8 cellular contexts compared by ENCODE assay signal in genomic region chr20:18138266-18138582, GRCh38. TPM values are rescaled to one million over a fixed set of nuclear protein-coding genes. Genes with fewer than 3 reads are reported as not detected.
A peak's percentile ranks its signal among the peaks of the same experiment; 100 is the strongest.
DNase-seq lines count a peak whose midpoint lies in the region; ATAC-seq and TF ChIP-seq lines count a peak whose summit lies in the region.

No MANE protein-coding gene starts in this region.

- no peaks in the 10 kb centered on the region for H3K27me3 Mint-ChIP-seq in activated CD8-positive, alpha-beta T cell treated with anti-CD3 and anti-CD28 coated beads for 36 hours

- peak overlapping the region; percentile 92 for H3K9ac ChIP-seq in ES-I3 (ENCODE audit: low read depth, low read length)

- peak overlapping the region; percentile 90 for H3K27ac Mint-ChIP-seq in activated CD8-positive, alpha-beta T cell treated with anti-CD3 and anti-CD28 coated beads for 36 hours

- POLR2A ChIA-PET in activated CD8-positive, alpha-beta T cell treated with anti-CD3 and anti-CD28 coated beads for 36 hours (lab: Charles Lee), result interaction anchor here (0.7 to 3.4 kb wide), 12 partner anchors 8 to 632 kb away, joined by 3 to 10 read pairs (median 4); partner anchors contain the start of genes MGME1, SEC23B and SNX5

- CTCF ChIA-PET in activated CD8-positive, alpha-beta T cell treated with anti-CD3 and anti-CD28 coated beads for 36 hours (lab: Charles Lee), result no interaction called here

- H3K4me3 Mint-ChIP-seq in activated CD8-positive, alpha-beta T cell treated with anti-CD3 and anti-CD28 coated beads for 36 hours, result peak overlapping the region; percentile 71

- DNase-seq in activated CD8-positive, alpha-beta T cell treated with anti-CD3 and anti-CD28 coated beads for 36 hours, result no peak
- DNase-seq in iPS DF 6.9 (ENCODE audit: low read depth, low spot score), result no peak
- no peak for DNase-seq in stomach
- DNase-seq in dermis blood vessel endothelial cell, result no peak
- DNase-seq in islet precursor cell, result no peak

- ATAC-seq in HG02852 (IDR thresholded peaks at IDR 0.05; ENCODE audit: unreplicated experiment) (peak; percentile 32), HG02571 (IDR thresholded peaks at IDR 0.05; ENCODE audit: unreplicated experiment) (no peak)
- ATAC-seq in activated CD8-positive, alpha-beta T cell treated with anti-CD3 and anti-CD28 coated beads for 36 hours, result peak; percentile 40

- H3K27me3 ChIP-seq in iPS DF 6.9 (ENCODE audit: control insufficient read depth, insufficient read depth, low read length) (no peaks in the 10 kb centered on the region), stomach (no peaks in the 10 kb centered on the region)

- H3K9me3 ChIP-seq in ES-I3 (ENCODE audit: control insufficient read depth, insufficient read depth, low read length) (no peaks in the 10 kb centered on the region), iPS DF 6.9 (ENCODE audit: control insufficient read depth, insufficient read depth, low read length) (no peaks in the 10 kb centered on the region), stomach (no peaks in the 10 kb centered on the region)

- no peak for TF ChIP-seq EP300 in stomach (IDR thresholded peaks at IDR 0.05)

- H3K4me1 Mint-ChIP-seq in activated CD8-positive, alpha-beta T cell treated with anti-CD3 and anti-CD28 coated beads for 36 hours (ENCODE audit: low read depth), result peaks cover 31% of the 10 kb centered on the region

- H3K4me3 ChIP-seq in iPS DF 6.9 (ENCODE audit: low read length) (peak overlapping the region; percentile 87), stomach (peak overlapping the region; percentile 74 to 98 (median 96))

- TF ChIP-seq POLR2A in stomach (IDR thresholded peaks at IDR 0.05), result no peak

- H3K4me1 ChIP-seq in ES-I3 (ENCODE audit: insufficient read depth, low read length), result no peaks in the 10 kb centered on the region; the same call in 1 of the 2 replicates
- H3K4me1 ChIP-seq in iPS DF 6.9 (ENCODE audit: control insufficient read depth, insufficient read depth, low read length), result no peaks in the 10 kb centered on the region
- H3K4me1 ChIP-seq in stomach, result peaks cover 21 to 57% (median 38%) of the 10 kb centered on the region in 4 donors

- peaks cover 5% of the 10 kb centered on the region; the same call in 1 of the 2 replicates for H3K36me3 ChIP-seq in ES-I3 (ENCODE audit: insufficient read depth, low read length)
- H3K36me3 ChIP-seq in iPS DF 6.9 (ENCODE audit: control insufficient read depth, insufficient read depth, low read length), result peaks cover 4% of the 10 kb centered on the region; the same call in 1 of the 2 replicates
- peaks cover 7 to 15% (median 13%) of the 10 kb centered on the region in 4 donors for H3K36me3 ChIP-seq in stomach

- WGBS in iPS DF 6.9 (ENCODE audit: insufficient coverage, insufficient read length), result no CpG with 5 or more reads among the region's 15 CpGs
- 0% methylated on average over 6 to 15 of the region's 15 CpGs for WGBS in stomach, 5 donors

- intact Hi-C loops in activated CD8-positive, alpha-beta T cell treated with anti-CD3 and anti-CD28 coated beads for 36 hours (cut with micrococcal nuclease), result loop anchor here (5.0 kb wide), 1 partner anchor 139 kb away; no protein-coding TSS in a partner anchor
- intact Hi-C loops in stomach (cut with DNase I; ENCODE audit: low total_unique reads), result no loop called here

- no peak for TF ChIP-seq CTCF in activated CD8-positive, alpha-beta T cell treated with anti-CD3 and anti-CD28 coated beads for 36 hours (IDR thresholded peaks at IDR 0.05)
- no peak for TF ChIP-seq CTCF in stomach (IDR thresholded peaks at IDR 0.05)

- H3K27ac ChIP-seq in iPS DF 6.9 (ENCODE audit: low read length) (no peak overlapping the region), stomach (peak overlapping the region; percentile 83 to 97 (median 96))

- no peaks in the 10 kb centered on the region for H3K9me3 Mint-ChIP-seq in activated CD8-positive, alpha-beta T cell treated with anti-CD3 and anti-CD28 coated beads for 36 hours

- peaks cover 13% of the 10 kb centered on the region for H3K36me3 Mint-ChIP-seq in activated CD8-positive, alpha-beta T cell treated with anti-CD3 and anti-CD28 coated beads for 36 hours (ENCODE audit: low read depth)

RNA-seq across cellular contexts. Expression of gene KAT14, which starts 0.6 kb away (rescaled TPM):
- total RNA-seq in activated CD8-positive, alpha-beta T cell treated with anti-CD3 and anti-CD28 coated beads for 36 hours, result 10 to 100 TPM; 17.9 to 18.4 TPM
- total RNA-seq in stomach (10 to 100 TPM in 3 of 5 donors, 1 to 10 TPM in 1, under 1 TPM in 1; 0.58 to 35.5 (median 12.5) TPM), dermis blood vessel endothelial cell (9.1 and 11.1 TPM in 2 replicates)
- 10 to 100 TPM in 1 of 3 donors, 1 to 10 TPM in 2; 6.2 to 12.8 (median 7.1) TPM for polyA plus RNA-seq in stomach

RNA-seq across cellular contexts. Expression of gene PET117, which starts 0.6 kb away (rescaled TPM):
- total RNA-seq in activated CD8-positive, alpha-beta T cell treated with anti-CD3 and anti-CD28 coated beads for 36 hours, result 10 to 100 TPM; 17.2 to 19.4 TPM
- total RNA-seq in stomach (10 to 100 TPM in 2 of 5 donors, 1 to 10 TPM in 3; 1.2 to 23.5 (median 4.6) TPM), dermis blood vessel endothelial cell (10.4 and 14.3 TPM in 2 replicates)
- 10 to 100 TPM; 11.5 to 20.9 (median 19.3) TPM for polyA plus RNA-seq in stomach
